ENCODE assay signal across 8 cellular contexts in genomic region chr17:7634384-7634783, GRCh38. TPM values are rescaled to one million over a fixed set of nuclear protein-coding genes. Genes with fewer than 3 reads are reported as not detected.
DNase-seq lines count a peak whose midpoint lies in the region; ATAC-seq, FAIRE-seq and TF ChIP-seq lines count a peak whose summit lies in the region.

No MANE protein-coding gene starts in this region.

- H3K4me3 ChIP-seq in LNCaP clone FGC (ENCODE audit: low read depth, low read length) (no peak overlapping the region), GM12878 (no peak overlapping the region), lower lobe of right lung (no peak overlapping the region)

- H3K4me2 ChIP-seq in GM12878 (ENCODE audit: control insufficient read depth, insufficient read depth), result no peak overlapping the region

- DNase-seq in Daoy (ENCODE audit: low read depth) (peak; percentile 76), LNCaP clone FGC (ENCODE audit: low read depth) (no peak), GM12878 (ENCODE audit: low read depth, low spot score) (no peak), lower lobe of right lung (no peak), NCI-H187 (lab: John Stamatoyannopoulos, UW) (no peak), dedifferentiated amniotic fluid mesenchymal stem cell (ENCODE audit: extremely low spot score) (no peak)

- CTCF ChIA-PET in GM12878 (lab: Yijun Ruan, JAX), result interaction anchor here (1.0 to 8.2 kb wide), 4 partner anchors 25 to 53 kb away, joined by 3 to 128 read pairs (median 4); partner anchors contain the start of genes MPDU1, TP53 and WRAP53

- peak; percentile 47; the same call in 1 of the 2 replicates for TF ChIP-seq RAD21 in GM12878 (IDR thresholded peaks at IDR 0.05; ENCODE audit: insufficient read depth, low read depth, low read length)

- H3K79me2 ChIP-seq in GM12878 (ENCODE audit: control insufficient read depth, insufficient read depth, low read length), result no peaks in the 10 kb centered on the region

- ATAC-seq in GM12878 (no peak), lower lobe of right lung (peak; percentile 17 to 28), GM18519 (IDR thresholded peaks at IDR 0.05; ENCODE audit: low FRiP score, unreplicated experiment) (no peak), HG02870 (IDR thresholded peaks at IDR 0.05; ENCODE audit: unreplicated experiment) (no peak)

- no peaks in the 10 kb centered on the region for H3K36me3 ChIP-seq in GM12878 (ENCODE audit: control insufficient read depth in 2 of 2, insufficient read depth in 2 of 2, low read length in 1 of 2)
- no peaks in the 10 kb centered on the region for H3K36me3 ChIP-seq in lower lobe of right lung

- TF ChIP-seq EP300 in GM12878 (IDR thresholded peaks at IDR 0.05; ENCODE audit: borderline replicate concordance in 1 of 2, control insufficient read depth in 1 of 2, low read depth in 2 of 2, low read length in 2 of 2), result no peak

- WGBS in GM12878 (ENCODE audit: insufficient coverage, insufficient replicate concordance, low lambda C conversion rate, missing lambda C conversion rate), result 32% methylated on average over 5 of the region's 5 CpGs

- FAIRE-seq in GM12878 (lab: Jason Lieb, UNC), result no peak

- H3K9ac ChIP-seq in GM12878 (ENCODE audit: control insufficient read depth, insufficient read depth, low read length), result no peak overlapping the region

- in situ Hi-C loops in GM12878 (cut with MboI), result no loop called here

- SMC1A ChIA-PET in GM12878 (lab: Charles Lee; ENCODE audit: uncharacterized antibody, unreplicated experiment), result interaction anchor here (2.3 kb wide), 1 partner anchor 54 kb away, joined by 13 read pairs; the partner anchor contains the start of genes TP53 and WRAP53

- RAD21 ChIA-PET in GM12878 (lab: Charles Lee; ENCODE audit: unreplicated experiment), result interaction anchor here (2.3 kb wide), 1 partner anchor 53 kb away, joined by 16 read pairs; the partner anchor contains the start of genes TP53 and WRAP53

- POLR2A ChIA-PET in GM12878 (lab: Charles Lee), result interaction anchor here (1.3 to 3.9 kb wide), 2 partner anchors 9 to 53 kb away, joined by 3 to 22 read pairs; partner anchors contain the start of genes TP53 and WRAP53

- no peak for TF ChIP-seq POLR2A in GM12878 (IDR thresholded peaks at IDR 0.05; ENCODE audit: low read depth, low read length)

- no peak overlapping the region for H2AFZ ChIP-seq in GM12878 (ENCODE audit: control insufficient read depth, low read depth, low read length)

- H3K27me3 ChIP-seq in GM12878 (replicated peaks in 1 of 2; ENCODE audit: control insufficient read depth in 2 of 2, insufficient read depth in 2 of 2, low read length in 1 of 2) (no peaks in the 10 kb centered on the region), lower lobe of right lung (ENCODE audit: low read depth) (no peaks in the 10 kb centered on the region)

- H3K27ac ChIP-seq in GM12878 (ENCODE audit: control insufficient read depth, insufficient read depth), result no peak overlapping the region
- H3K27ac ChIP-seq in lower lobe of right lung, result no peak overlapping the region

- BruUV-seq in GM12878 (replicated peaks; lab: Mats Ljungman, UMichigan), result no TSS peak

- H4K20me1 ChIP-seq in GM12878 (ENCODE audit: control insufficient read depth, insufficient read depth), result no peaks in the 10 kb centered on the region

- TF ChIP-seq CTCF in LNCaP clone FGC (IDR thresholded peaks at IDR 0.05; ENCODE audit: control insufficient read depth, extremely low read depth, insufficient read depth), result peak; percentile 57
- TF ChIP-seq CTCF in GM12878 (IDR thresholded peaks at IDR 0.05 in 2 of 3, conservative IDR thresholded peaks at IDR 0.05 in 1 of 3; ENCODE audit: control insufficient read depth in 2 of 3, extremely low read depth in 1 of 3, insufficient read depth in 1 of 3, low read depth in 3 of 3, low read length in 3 of 3), result peak; percentile 23 to 46 (median 33); a peak in 5 of 6 replicates
- TF ChIP-seq CTCF in lower lobe of right lung (IDR thresholded peaks at IDR 0.05), result peak; percentile 21

- intact Hi-C loops in GM12878 (cut with micrococcal nuclease; ENCODE audit: unreplicated experiment) (loop anchor here (5.0 kb wide), 1 partner anchor 43 kb away; no protein-coding TSS in a partner anchor), lower lobe of right lung (cut with DNase I) (no loop called here)

- H3K4me1 ChIP-seq in GM12878 (ENCODE audit: control insufficient read depth, insufficient read depth, low read length), result no peaks in the 10 kb centered on the region
- H3K4me1 ChIP-seq in lower lobe of right lung, result no peaks in the 10 kb centered on the region

- H3K9me3 ChIP-seq in GM12878 (replicated peaks; ENCODE audit: control insufficient read depth, insufficient read depth, low read length) (no peaks in the 10 kb centered on the region), lower lobe of right lung (no peaks in the 10 kb centered on the region)

RNA-seq across cellular contexts. Expression of gene SHBG, which starts 4.4 kb away (rescaled TPM):
- 0.69 TPM in 1 of 2 replicates, not detected in the other for total RNA-seq in Daoy (2014; rRNA removed; shearing (Covaris generic))
- not detected in 2 replicates for total RNA-seq in GM12878 (2013; cell fraction: nucleolus; rRNA removed)
- total RNA-seq in GM12878 (2014; rRNA removed) (not detected in 2 replicates), GM12878 (2014; rRNA removed; fragmentation: Illumina TruSeq; extraction: Trizol) (not detected in 2 replicates), GM12878 (2021) (not detected in 2 replicates), lower lobe of right lung (not detected)
- not detected for polyA plus RNA-seq in GM12878 (2011; ENCODE audit: low read depth)
- polyA plus RNA-seq in GM12878 (2011; rRNA removed) (not detected in 2 replicates), GM12878 (2014; fragmentation: Illumina TruSeq; extraction: Trizol) (not detected in 2 replicates), GM12878 (2014; fragmentation: Nextera tagmentation; extraction: Ambion mirVana) (not detected), GM12878 (2014; rRNA removed) (0.25 TPM in 1 of 2 replicates, not detected in the other), GM12878 (2016; fragmentation: Nextera tagmentation; extraction: Ambion mirVana) (not detected)
- 0.08 TPM in 1 of 2 replicates, not detected in the other for polyA plus RNA-seq in GM12878 (2011; cell fraction: cytosol; rRNA removed)
- polyA plus RNA-seq in GM12878 (2011; cell fraction: nucleus; rRNA removed), result 0.13 TPM in 1 of 2 replicates, not detected in the other
- polyA plus RNA-seq in GM12878 (2012), result 0.55 TPM in 1 of 2 replicates, not detected in the other
- not detected in 2 replicates for polyA minus RNA-seq in GM12878 (2011; rRNA and poly(A)+ RNA removed)
- not detected in 2 replicates for polyA minus RNA-seq in GM12878 (2011; cell fraction: cytosol; rRNA and poly(A)+ RNA removed)
- not detected in 2 replicates for polyA minus RNA-seq in GM12878 (2011; cell fraction: nucleus; rRNA and poly(A)+ RNA removed)

RNA-seq across cellular contexts. Expression of gene SAT2, which starts 6.8 kb away (rescaled TPM):
- 24.0 and 71.8 TPM in 2 replicates for total RNA-seq in Daoy (2014; rRNA removed; shearing (Covaris generic))
- 14.1 and 16.1 TPM in 2 replicates for total RNA-seq in GM12878 (2013; cell fraction: nucleolus; rRNA removed)
- total RNA-seq in GM12878 (2014; rRNA removed) (21.6 and 24.3 TPM in 2 replicates), GM12878 (2014; rRNA removed; fragmentation: Illumina TruSeq; extraction: Trizol) (26.8 and 33.3 TPM in 2 replicates), GM12878 (2021) (38.5 and 38.8 TPM in 2 replicates), lower lobe of right lung (86.3 TPM)
- 35.6 TPM for polyA plus RNA-seq in GM12878 (2011; ENCODE audit: low read depth)
- polyA plus RNA-seq in GM12878 (2011; rRNA removed) (19.7 and 22.7 TPM in 2 replicates), GM12878 (2014; fragmentation: Illumina TruSeq; extraction: Trizol) (31.6 and 41.8 TPM in 2 replicates), GM12878 (2014; fragmentation: Nextera tagmentation; extraction: Ambion mirVana) (10 to 100 TPM; 14.6 to 31.5 TPM), GM12878 (2014; rRNA removed) (38.9 and 44.0 TPM in 2 replicates), GM12878 (2016; fragmentation: Nextera tagmentation; extraction: Ambion mirVana) (10 to 100 TPM; 21.4 to 23.8 TPM)
- polyA plus RNA-seq in GM12878 (2011; cell fraction: cytosol; rRNA removed), result 21.9 and 26.1 TPM in 2 replicates
- 40.5 and 61.2 TPM in 2 replicates for polyA plus RNA-seq in GM12878 (2011; cell fraction: nucleus; rRNA removed)
- 60.9 and 72.5 TPM in 2 replicates for polyA plus RNA-seq in GM12878 (2012)
- polyA minus RNA-seq in GM12878 (2011; rRNA and poly(A)+ RNA removed), result 5.1 and 6.8 TPM in 2 replicates
- polyA minus RNA-seq in GM12878 (2011; cell fraction: cytosol; rRNA and poly(A)+ RNA removed), result 3.8 and 4.9 TPM in 2 replicates
- 5.0 and 7.6 TPM in 2 replicates for polyA minus RNA-seq in GM12878 (2011; cell fraction: nucleus; rRNA and poly(A)+ RNA removed)

RNA-seq across cellular contexts. Expression of gene ATP1B2, which starts 16.3 kb away (rescaled TPM):
- not detected in 2 replicates for total RNA-seq in Daoy (2014; rRNA removed; shearing (Covaris generic))
- total RNA-seq in GM12878 (2013; cell fraction: nucleolus; rRNA removed), result 0.10 TPM in 1 of 2 replicates, not detected in the other
- total RNA-seq in GM12878 (2014; rRNA removed) (not detected in 2 replicates), GM12878 (2014; rRNA removed; fragmentation: Illumina TruSeq; extraction: Trizol) (not detected in 2 replicates), GM12878 (2021) (0.23 and 0.32 TPM in 2 replicates), lower lobe of right lung (3.1 TPM)
- polyA plus RNA-seq in GM12878 (2011; ENCODE audit: low read depth), result 0.38 TPM
- polyA plus RNA-seq in GM12878 (2011; rRNA removed) (not detected in 2 replicates), GM12878 (2014; fragmentation: Illumina TruSeq; extraction: Trizol) (0.15 TPM in 1 of 2 replicates, not detected in the other), GM12878 (2014; fragmentation: Nextera tagmentation; extraction: Ambion mirVana) (under 1 TPM; 0.03 to 0.04 TPM), GM12878 (2014; rRNA removed) (0.09 and 0.49 TPM in 2 replicates), GM12878 (2016; fragmentation: Nextera tagmentation; extraction: Ambion mirVana) (under 1 TPM; 0.28 to 0.29 TPM)
- not detected in 2 replicates for polyA plus RNA-seq in GM12878 (2011; cell fraction: cytosol; rRNA removed)
- not detected in 2 replicates for polyA plus RNA-seq in GM12878 (2011; cell fraction: nucleus; rRNA removed)
- polyA plus RNA-seq in GM12878 (2012), result 0.60 and 0.94 TPM in 2 replicates
- not detected in 2 replicates for polyA minus RNA-seq in GM12878 (2011; rRNA and poly(A)+ RNA removed)
- not detected in 2 replicates for polyA minus RNA-seq in GM12878 (2011; cell fraction: cytosol; rRNA and poly(A)+ RNA removed)
- not detected in 2 replicates for polyA minus RNA-seq in GM12878 (2011; cell fraction: nucleus; rRNA and poly(A)+ RNA removed)

RNA-seq across cellular contexts. Expression of gene FXR2, which starts 19.7 kb away (rescaled TPM):
- 60.5 and 87.4 TPM in 2 replicates for total RNA-seq in Daoy (2014; rRNA removed; shearing (Covaris generic))
- 24.2 and 24.3 TPM in 2 replicates for total RNA-seq in GM12878 (2013; cell fraction: nucleolus; rRNA removed)
- total RNA-seq in GM12878 (2014; rRNA removed), result 24.5 and 31.6 TPM in 2 replicates
- 17.7 and 20.2 TPM in 2 replicates for total RNA-seq in GM12878 (2014; rRNA removed; fragmentation: Illumina TruSeq; extraction: Trizol)
- total RNA-seq in GM12878 (2021), result 26.3 and 29.6 TPM in 2 replicates
- 6.6 TPM for polyA plus RNA-seq in GM12878 (2011; ENCODE audit: low read depth)
- polyA plus RNA-seq in GM12878 (2011; rRNA removed), result 13.5 and 23.8 TPM in 2 replicates
- polyA plus RNA-seq in GM12878 (2011; cell fraction: cytosol; rRNA removed), result 36.1 and 37.3 TPM in 2 replicates
- polyA plus RNA-seq in GM12878 (2011; cell fraction: nucleus; rRNA removed), result 52.8 and 57.9 TPM in 2 replicates
- 17.6 and 18.6 TPM in 2 replicates for polyA plus RNA-seq in GM12878 (2012)
- 22.2 and 33.3 TPM in 2 replicates for polyA plus RNA-seq in GM12878 (2014; fragmentation: Illumina TruSeq; extraction: Trizol)
- polyA plus RNA-seq in GM12878 (2014; fragmentation: Nextera tagmentation; extraction: Ambion mirVana), result 1 to 10 TPM; 1.6 to 4.6 TPM
- 26.7 and 31.9 TPM in 2 replicates for polyA plus RNA-seq in GM12878 (2014; rRNA removed)
- polyA plus RNA-seq in GM12878 (2016; fragmentation: Nextera tagmentation; extraction: Ambion mirVana), result 1 to 10 TPM; 6.7 to 8.6 TPM
- polyA minus RNA-seq in GM12878 (2011; rRNA and poly(A)+ RNA removed), result 16.8 and 39.7 TPM in 2 replicates
- polyA minus RNA-seq in GM12878 (2011; cell fraction: cytosol; rRNA and poly(A)+ RNA removed), result 12.6 and 16.0 TPM in 2 replicates
- 6.4 and 16.8 TPM in 2 replicates for polyA minus RNA-seq in GM12878 (2011; cell fraction: nucleus; rRNA and poly(A)+ RNA removed)
- total RNA-seq in lower lobe of right lung, result 36.0 TPM

RNA-seq across cellular contexts. Expression of gene SOX15, which starts 44.5 kb away (rescaled TPM):
- total RNA-seq in Daoy (2014; rRNA removed; shearing (Covaris generic)), result 0.57 TPM in 1 of 2 replicates, not detected in the other
- 0.49 and 0.79 TPM in 2 replicates for total RNA-seq in GM12878 (2013; cell fraction: nucleolus; rRNA removed)
- total RNA-seq in GM12878 (2014; rRNA removed), result 0.27 TPM in 1 of 2 replicates, not detected in the other
- total RNA-seq in GM12878 (2014; rRNA removed; fragmentation: Illumina TruSeq; extraction: Trizol), result not detected in 2 replicates
- 0.19 and 0.28 TPM in 2 replicates for total RNA-seq in GM12878 (2021)
- not detected for polyA plus RNA-seq in GM12878 (2011; ENCODE audit: low read depth)
- polyA plus RNA-seq in GM12878 (2011; rRNA removed), result 0.10 TPM in 1 of 2 replicates, not detected in the other
- polyA plus RNA-seq in GM12878 (2011; cell fraction: cytosol; rRNA removed), result not detected in 2 replicates
- polyA plus RNA-seq in GM12878 (2011; cell fraction: nucleus; rRNA removed), result 0.73 and 1.5 TPM in 2 replicates
- polyA plus RNA-seq in GM12878 (2012), result 0.76 and 1.1 TPM in 2 replicates
- 0.07 TPM in 1 of 2 replicates, not detected in the other for polyA plus RNA-seq in GM12878 (2014; fragmentation: Illumina TruSeq; extraction: Trizol)
- under 1 TPM; 0.06 to 0.09 TPM for polyA plus RNA-seq in GM12878 (2014; fragmentation: Nextera tagmentation; extraction: Ambion mirVana)
- polyA plus RNA-seq in GM12878 (2014; rRNA removed), result 0.22 and 0.62 TPM in 2 replicates
- polyA plus RNA-seq in GM12878 (2016; fragmentation: Nextera tagmentation; extraction: Ambion mirVana), result under 1 TPM; 0.25 to 0.53 TPM
- not detected in 2 replicates for polyA minus RNA-seq in GM12878 (2011; rRNA and poly(A)+ RNA removed)
- polyA minus RNA-seq in GM12878 (2011; cell fraction: cytosol; rRNA and poly(A)+ RNA removed), result not detected in 2 replicates
- 0.36 and 0.77 TPM in 2 replicates for polyA minus RNA-seq in GM12878 (2011; cell fraction: nucleus; rRNA and poly(A)+ RNA removed)
- total RNA-seq in lower lobe of right lung, result 0.47 TPM

Comparison
In these comparisons a context has a peak if more than half of its experiments do, and no peak if none do; other contexts are left out.
1. ATAC-seq: peak in lower lobe of right lung (2 of 2); none in GM12878 (single experiment), GM18519 (single experiment) and HG02870 (single experiment).
2. Peak in every context shown above with its lines, with median percentiles within 50 percentile points of each other: CTCF ChIP-seq.